ENCODE assay signal across 8 cellular contexts in the genomic region with DNA sequence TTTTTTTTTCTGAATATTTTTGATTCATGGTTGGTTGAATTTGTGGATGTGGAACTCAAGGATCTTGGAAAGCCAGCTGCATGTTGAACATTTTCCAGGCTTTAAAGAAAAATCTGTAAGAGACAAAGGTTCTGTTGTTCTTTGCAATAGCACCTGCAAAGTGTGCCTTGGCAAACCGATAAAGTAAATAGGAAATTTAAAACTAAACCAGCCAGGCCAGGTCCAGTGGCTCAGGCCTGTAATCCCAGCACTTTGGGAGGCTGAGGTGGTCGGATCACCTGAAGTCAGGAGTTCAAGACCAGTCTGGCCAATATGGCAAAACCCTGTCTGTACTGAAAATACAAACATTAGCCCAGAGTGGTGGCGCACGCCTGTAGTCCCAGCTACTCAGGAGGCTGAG.
"Had no signal": no experiment of that assay in that cellular context is flagged by ENCODE, and none has a peak within 500 bp of the region (broad histone marks: within the 10 kb centered on the region; RNA-seq: fewer than 3 reads in every experiment).

No MANE protein-coding gene starts in this region.

- H3K9me3 ChIP-seq: HAP-1 had no signal

- H3K4me3 ChIP-seq: GM23248, HAP-1 had no signal

- DNase-seq: GM23248, GOT3, H7, HFFc6, KBM-7 had no signal

- ATAC-seq: HCT116 had no signal

- H3K4me1 ChIP-seq: HAP-1 had no signal

- H3K27ac ChIP-seq: GM23248, KMS-11 had no signal

- H3K9ac ChIP-seq: GM23248, KMS-11 had no signal
